Comparison of ENCODE assay signal across 25 cellular contexts in genomic region chr6:2055143-2055542, GRCh38.
"Had no signal": no experiment of that assay in that cellular context is flagged by ENCODE, and none has a peak within 500 bp of the region (broad histone marks: within the 10 kb centered on the region; RNA-seq: fewer than 3 reads in every experiment).

No MANE protein-coding gene starts in this region.

- FAIRE-seq: small intestine, urothelium cell line had no signal

- H3K27me3 Mint-ChIP-seq: naive thymus-derived CD8-positive, alpha-beta T cell; natural killer cell treated with Interleukin-12 subunit alpha and Interleukin-12 subunit beta and Interleukin-15 and Interleukin-18, amount 100 ng/mL, for 72 hours; progenitor cell of endocrine pancreas; stimulated activated naive B cell treated with anti-CD40 and anti-IgM and Interleukin-4, amounts not matched to agents 10 μg/mL and 1 μg/mL and 100 μg/mL, for 72 hours had no signal

- H3K27ac Mint-ChIP-seq: natural killer cell treated with Interleukin-12 subunit alpha and Interleukin-12 subunit beta and Interleukin-15 and Interleukin-18, amount 100 ng/mL, for 72 hours; nephron progenitor cell; progenitor cell of endocrine pancreas; stimulated activated effector memory CD8-positive, alpha-beta T cell treated with anti-CD3 and anti-CD28 coated beads, Interleukin-12 subunit alpha, Interleukin-12 subunit beta, amount 100 ng/mL, for 72 hours; stimulated activated naive B cell treated with anti-CD40 and anti-IgM and Interleukin-4, amounts not matched to agents 10 μg/mL and 1 μg/mL and 100 μg/mL, for 72 hours had no signal

- DNase-seq: naive thymus-derived CD8-positive, alpha-beta T cell; nephron progenitor cell; nucleus accumbens; ovary; posterior cingulate gyrus; psoas muscle; right cardiac atrium; right lobe of liver; sigmoid colon; small intestine; stimulated activated CD4-positive, alpha-beta T cell treated with anti-CD3 and anti-CD28 coated beads, Interleukin-15, amount 100 ng/mL, for 24 hours; stimulated activated CD4-positive, alpha-beta T cell treated with anti-CD3 and anti-CD28 coated beads, Interleukin-2, amount 100 ng/mL, for 24 hours; stimulated activated CD4-positive, alpha-beta T cell treated with anti-CD3 and anti-CD28 coated beads, Interleukin-2, amount 100 ng/mL, for 48 hours; stimulated activated CD4-positive, alpha-beta T cell treated with anti-CD3 and anti-CD28 coated beads, Interleukin-4, amount 100 ng/mL, for 24 hours; stimulated activated naive B cell treated with anti-CD40 and anti-IgM and Interleukin-4, amounts not matched to agents 10 μg/mL and 1 μg/mL and 100 μg/mL, for 72 hours; stimulated activated naive CD4-positive, alpha-beta T cell treated with Interleukin-2 at 50 U/mL for 16 hours; stomach; thyroid gland; trophoblast cell; upper lobe of left lung had no signal

- ATAC-seq: naive thymus-derived CD8-positive, alpha-beta T cell; natural killer cell treated with Interleukin-12 subunit alpha and Interleukin-12 subunit beta and Interleukin-15 and Interleukin-18, amount 100 ng/mL, for 72 hours; psoas muscle; right cardiac atrium; stimulated activated effector memory CD8-positive, alpha-beta T cell treated with anti-CD3 and anti-CD28 coated beads, Interleukin-12 subunit alpha, Interleukin-12 subunit beta, amount 100 ng/mL, for 72 hours; stimulated activated naive B cell treated with anti-CD40 and anti-IgM and Interleukin-4, amounts not matched to agents 10 μg/mL and 1 μg/mL and 100 μg/mL, for 72 hours had no signal

- H3K4me3 Mint-ChIP-seq: naive thymus-derived CD8-positive, alpha-beta T cell; natural killer cell treated with Interleukin-12 subunit alpha and Interleukin-12 subunit beta and Interleukin-15 and Interleukin-18, amount 100 ng/mL, for 72 hours; nephron progenitor cell; neural crest cell; stimulated activated effector memory CD8-positive, alpha-beta T cell treated with anti-CD3 and anti-CD28 coated beads, Interleukin-12 subunit alpha, Interleukin-12 subunit beta, amount 100 ng/mL, for 72 hours; stimulated activated naive B cell treated with anti-CD40 and anti-IgM and Interleukin-4, amounts not matched to agents 10 μg/mL and 1 μg/mL and 100 μg/mL, for 72 hours had no signal

- H3K9me3 Mint-ChIP-seq: natural killer cell treated with Interleukin-12 subunit alpha and Interleukin-12 subunit beta and Interleukin-15 and Interleukin-18, amount 100 ng/mL, for 72 hours; stimulated activated effector memory CD8-positive, alpha-beta T cell treated with anti-CD3 and anti-CD28 coated beads, Interleukin-12 subunit alpha, Interleukin-12 subunit beta, amount 100 ng/mL, for 72 hours; stimulated activated naive B cell treated with anti-CD40 and anti-IgM and Interleukin-4, amounts not matched to agents 10 μg/mL and 1 μg/mL and 100 μg/mL, for 72 hours had no signal

- H3K4me1 Mint-ChIP-seq: neural crest cell had no signal
